In genomic region chr13:95191821-95192220, GRCh38 we compare ENCODE assay signal across 8 cellular contexts.
DNase-seq lines count a peak whose midpoint lies in the region; ATAC-seq and TF ChIP-seq lines count a peak whose summit lies in the region.

No MANE protein-coding gene starts in this region.

- DNase-seq in Caco-2 = peak; percentile 81 to 90
- peak; percentile 71 for DNase-seq in NOMO-1 treated with DMSO at 0.1 percent for 48 hours (lab: John Stamatoyannopoulos, UW; ENCODE audit: unreplicated experiment)
- peak; percentile 20 for DNase-seq in activated CD8-positive, alpha-beta memory T cell treated with anti-CD3 and anti-CD28 coated beads, Interleukin-2, amount 50 U/mL, for 24 hours (ENCODE audit: extremely low read depth)
- DNase-seq in esophagus muscularis mucosa (ENCODE audit: extremely low spot score) = peak; percentile 93
- DNase-seq in natural killer cell = peak; percentile 33
- peak; percentile 82 for DNase-seq in stimulated activated naive CD8-positive, alpha-beta T cell treated with anti-CD3 and anti-CD28 coated beads, Interleukin-15, Interleukin-2, amounts not matched to agents 100 U/mL and 50 U/mL, for 24 hours

- H3K9me3 ChIP-seq in Caco-2 = no peaks in the 10 kb centered on the region
- H3K9me3 ChIP-seq in esophagus muscularis mucosa = no peaks in the 10 kb centered on the region

- peaks cover 35% of the 10 kb centered on the region for H3K36me3 Mint-ChIP-seq in Caco-2 (ENCODE audit: insufficient read depth, unreplicated experiment)
- no peaks in the 10 kb centered on the region for H3K36me3 Mint-ChIP-seq in natural killer cell

- H3K27ac Mint-ChIP-seq in Caco-2 (ENCODE audit: unreplicated experiment) (no peak overlapping the region), natural killer cell (no peak overlapping the region)

- no peak for TF ChIP-seq EP300 in esophagus muscularis mucosa (IDR thresholded peaks at IDR 0.05)

- WGBS in esophagus muscularis mucosa = 63% methylated on average over 3 of the region's 4 CpGs

- no peak overlapping the region for H3K4me3 Mint-ChIP-seq in Caco-2 (ENCODE audit: unreplicated experiment)
- no peak overlapping the region for H3K4me3 Mint-ChIP-seq in natural killer cell

- H3K9me3 Mint-ChIP-seq in Caco-2 (ENCODE audit: unreplicated experiment) (no peaks in the 10 kb centered on the region), natural killer cell (no peaks in the 10 kb centered on the region)

- no TSS peak for BruUV-seq in Caco-2 (replicated peaks; lab: Mats Ljungman, UMichigan)

- TF ChIP-seq CTCF in Caco-2 (IDR thresholded peaks at IDR 0.05; ENCODE audit: insufficient read depth in 1 of 2, low read depth in 1 of 2, low read length in 1 of 2, severe bottlenecking in 1 of 2, unreplicated experiment in 1 of 2) (peak; percentile 96 to 99), esophagus muscularis mucosa (IDR thresholded peaks at IDR 0.05) (peak; percentile 57 to 73 (median 60)), natural killer cell (IDR thresholded peaks at IDR 0.05) (peak; percentile 57)

- no peaks in the 10 kb centered on the region for H3K27me3 Mint-ChIP-seq in Caco-2 (ENCODE audit: insufficient read depth, unreplicated experiment)
- no peaks in the 10 kb centered on the region for H3K27me3 Mint-ChIP-seq in natural killer cell (ENCODE audit: low read depth in 2 of 2)

- H3K4me3 ChIP-seq in Caco-2 (ENCODE audit: low read depth, low read length) (no peak overlapping the region), esophagus muscularis mucosa (no peak overlapping the region)

- H3K36me3 ChIP-seq in Caco-2 (ENCODE audit: control insufficient read depth, insufficient read depth, low read length) (no peaks in the 10 kb centered on the region), esophagus muscularis mucosa (peaks cover 0 to 8% (median 0%) of the 10 kb centered on the region in 4 donors)

- H3K27ac ChIP-seq in esophagus muscularis mucosa (replicated peaks in 1 of 4) = no peak overlapping the region

- H3K4me1 ChIP-seq in Caco-2 = no peaks in the 10 kb centered on the region
- H3K4me1 ChIP-seq in esophagus muscularis mucosa = no peaks in the 10 kb centered on the region

- intact Hi-C loops in Caco-2 (cut with micrococcal nuclease; ENCODE audit: unreplicated experiment) = loop anchor here (5.0 kb wide), 2 partner anchors 60 to 80 kb away; no protein-coding TSS in a partner anchor
- intact Hi-C loops in esophagus muscularis mucosa (cut with DNase I) = loop anchor here (2.0 to 5.0 kb wide), 2 partner anchors 105 to 189 kb away; no protein-coding TSS in a partner anchor
- intact Hi-C loops in natural killer cell (cut with micrococcal nuclease) = no loop called here

- POLR2A ChIA-PET in Caco-2 (lab: Charles Lee) = no interaction called here

- no peak for TF ChIP-seq POLR2A in esophagus muscularis mucosa (IDR thresholded peaks at IDR 0.05; ENCODE audit: low read depth)

- H3K27me3 ChIP-seq in Caco-2 (replicated peaks; ENCODE audit: control insufficient read depth, insufficient read depth, low read length) = no peaks in the 10 kb centered on the region
- H3K27me3 ChIP-seq in esophagus muscularis mucosa = no peaks in the 10 kb centered on the region

- CTCF ChIA-PET in Caco-2 (lab: Charles Lee) = interaction anchor here (0.5 to 2.3 kb wide), 14 partner anchors 12 to 531 kb away, joined by 3 to 24 read pairs (median 4); partner anchors contain the start of gene ABCC4

- ATAC-seq in GM19452 (IDR thresholded peaks at IDR 0.05; ENCODE audit: unreplicated experiment) (peak; percentile 90), HG03460 (IDR thresholded peaks at IDR 0.05; ENCODE audit: unreplicated experiment) (peak; percentile 94), natural killer cell (peak in 2 of 3 donors; percentile 51 to 58)
- peak; percentile 89 for ATAC-seq in stimulated activated naive CD8-positive, alpha-beta T cell treated with anti-CD3 and anti-CD28 coated beads, Interleukin-15, Interleukin-2, amounts not matched to agents 100 U/mL and 50 U/mL, for 24 hours

- H3K4me1 Mint-ChIP-seq in Caco-2 (ENCODE audit: low read depth, unreplicated experiment) = no peaks in the 10 kb centered on the region
- H3K4me1 Mint-ChIP-seq in natural killer cell = peaks cover 5 to 6% of the 10 kb centered on the region in 2 donors

Comparison
In these comparisons a context has a peak if more than half of its experiments do, and no peak if none do; other contexts are left out.
1. DNase-seq: peak in every context shown above with its lines; median percentile 93 in esophagus muscularis mucosa; 86 in Caco-2; 82 in stimulated activated naive CD8-positive, alpha-beta T cell treated with anti-CD3 and anti-CD28 coated beads, Interleukin-15, Interleukin-2, amounts not matched to agents 100 U/mL and 50 U/mL, for 24 hours; 71 in NOMO-1 treated with DMSO at 0.1 percent for 48 hours; 33 in natural killer cell; 20 in activated CD8-positive, alpha-beta memory T cell treated with anti-CD3 and anti-CD28 coated beads, Interleukin-2, amount 50 U/mL, for 24 hours.